In the genomic region with DNA sequence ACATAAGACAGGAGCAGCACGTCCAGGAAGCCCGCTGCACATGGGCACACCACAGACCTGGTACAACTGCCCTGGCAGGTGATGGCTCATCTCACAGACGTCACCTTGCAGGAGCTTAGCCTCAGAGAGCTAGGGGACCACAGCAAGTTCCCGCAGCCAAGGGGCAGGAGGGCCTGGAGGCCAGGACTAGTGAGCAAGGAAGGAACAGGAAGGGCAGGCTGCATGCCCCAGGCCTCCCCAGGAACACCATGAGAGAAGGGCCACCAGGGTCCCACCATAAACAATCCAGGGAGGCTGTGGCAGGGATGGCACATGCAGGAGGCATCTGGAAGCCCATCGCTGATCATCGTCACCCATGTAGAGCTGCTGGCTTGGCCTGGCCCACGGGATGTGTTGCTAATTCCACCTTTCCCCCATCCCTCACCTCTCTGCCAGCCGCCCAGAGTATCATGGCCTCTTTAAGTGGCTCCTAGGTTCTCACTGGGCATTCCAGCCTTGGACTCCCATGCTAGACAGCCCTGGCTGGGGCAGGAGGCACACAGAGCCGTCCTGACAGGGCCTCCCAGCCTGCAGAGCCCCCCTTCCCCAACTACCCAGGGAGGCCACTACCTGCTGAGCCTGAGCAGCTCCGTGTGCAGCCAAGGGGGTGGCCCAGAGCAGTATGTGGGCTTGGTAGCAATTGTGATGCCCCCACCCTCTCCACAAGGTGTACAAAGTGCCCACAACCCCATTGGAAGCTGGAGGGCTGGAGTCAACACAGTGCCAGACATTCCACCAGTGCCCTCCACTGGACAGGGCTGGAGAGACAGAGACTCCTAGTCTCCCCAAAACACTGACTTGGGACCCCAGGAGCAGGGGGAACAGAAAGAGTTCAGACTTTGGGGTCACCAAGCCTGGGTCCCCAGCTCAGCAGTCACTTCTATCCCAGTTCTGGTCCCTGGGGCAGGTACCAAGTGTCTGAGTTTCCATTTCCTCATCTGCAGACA, we compare ENCODE assay signal across 19 cellular contexts. TPM values are rescaled to one million over a fixed set of nuclear protein-coding genes. Genes with fewer than 3 reads are reported as not detected.
DNase-seq lines count a peak whose midpoint lies in the region; ATAC-seq, FAIRE-seq and TF ChIP-seq lines count a peak whose summit lies in the region.
"Had no signal": no experiment of that assay in that cellular context is flagged by ENCODE, and none has a peak within 500 bp of the region (broad histone marks: within the 10 kb centered on the region; RNA-seq: fewer than 3 reads in every experiment).

No MANE protein-coding gene starts in this region.

- no peak overlapping the region for H2AK5ac ChIP-seq in H1 (ENCODE audit: low read depth, low read length)

- WGBS in H1 (ENCODE audit: extremely low coverage in 1 of 2, insufficient coverage in 1 of 2, insufficient read length in 1 of 2, insufficient replicate concordance in 2 of 2, low coverage in 1 of 2, low lambda C conversion rate in 2 of 2, missing lambda C conversion rate in 1 of 2), 2 experiments, result 89% methylated on average over 10 of the region's 10 CpGs; no CpG with 5 or more reads in 1 of the 2 experiments
- 88% methylated on average over 10 of the region's 10 CpGs; no CpG with 5 or more reads in 1 of the 2 donors for WGBS in transverse colon (ENCODE audit: low coverage in 1 of 2), 2 donors

- no peak overlapping the region for H3K9ac ChIP-seq in H1 (replicated peaks in 1 of 4; ENCODE audit: extremely low read depth in 1 of 4, low read depth in 3 of 4, low read length in 3 of 4)

- H4K5ac ChIP-seq in H1 (ENCODE audit: insufficient read length, low read depth, low read length), result no peak overlapping the region

- CTCF ChIA-PET in H1 (lab: Charles Lee; ENCODE audit: partially characterized antibody), result interaction anchor here (0.7 to 5.6 kb wide), 19 partner anchors 13 to 335 kb away, joined by 3 to 23 read pairs (median 3); no protein-coding TSS in a partner anchor

- H3K4me2 ChIP-seq in H1 (ENCODE audit: insufficient read depth in 1 of 2, low read depth in 2 of 2, low read length in 2 of 2), result no peak overlapping the region

- no peaks in the 10 kb centered on the region for H3K79me2 ChIP-seq in H1 (ENCODE audit: control insufficient read depth in 1 of 2, insufficient read depth in 2 of 2, low read length in 2 of 2)

- H3K18ac ChIP-seq in H1 (ENCODE audit: extremely low read depth, low read length), result no peak overlapping the region; the same call in 1 of the 2 replicates

- H2BK20ac ChIP-seq in H1 (ENCODE audit: low read length), result no peak overlapping the region

- intact Hi-C loops in sciatic nerve (cut with DNase I), result no loop called here
- intact Hi-C loops in transverse colon (cut with DNase I; ENCODE audit: low total_unique reads), result no loop called here

- no peak overlapping the region for H2AFZ ChIP-seq in H1 (ENCODE audit: low read length)

- peak; percentile 59 to 75 for TF ChIP-seq RAD21 in H1 (IDR thresholded peaks at IDR 0.05 in 1 of 2, conservative IDR thresholded peaks at IDR 0.05 in 1 of 2; ENCODE audit: low read depth in 2 of 2, low read length in 2 of 2)

- no peak for TF ChIP-seq POLR2A in H1 (IDR thresholded peaks at IDR 0.05; ENCODE audit: control extremely low read depth in 1 of 2, low read depth in 2 of 2, low read length in 2 of 2)
- no peak for TF ChIP-seq POLR2A in transverse colon (IDR thresholded peaks at IDR 0.05)

- peaks cover 0 to 2% of the 10 kb centered on the region in 2 experiments for H4K20me1 ChIP-seq in H1 (replicated peaks in 1 of 2; ENCODE audit: control insufficient read depth in 1 of 2, insufficient read depth in 2 of 2, low read length in 2 of 2)

- in situ Hi-C loops in transverse colon (cut with MboI; ENCODE audit: low pct_ligation_motif_present in 1 of 4, low pct_unique_long_range_greater_than_20kb in 1 of 4, low sequenced_read_pairs in 3 of 4), result no loop called here

- no peaks in the 10 kb centered on the region; a peak in 1 of 7 replicates for H3K4me1 ChIP-seq in H1 (replicated peaks in 1 of 4; ENCODE audit: control insufficient read depth in 3 of 4, insufficient read depth in 4 of 4, low read length in 3 of 4)
- no peaks in the 10 kb centered on the region for H3K4me1 ChIP-seq in transverse colon
- H3K4me1 ChIP-seq: heart left ventricle had no signal

- H3K79me1 ChIP-seq in H1 (ENCODE audit: low read depth, low read length), result no peaks in the 10 kb centered on the region

- 0 out of 3 replicates have a peak, but pooled peaks have one; percentile 15 for TF ChIP-seq CTCF in GM12872 (IDR thresholded peaks at IDR 0.05; ENCODE audit: insufficient read depth, low read depth, low read length)
- TF ChIP-seq CTCF in H1 (IDR thresholded peaks at IDR 0.05; ENCODE audit: control extremely low read depth in 1 of 3, insufficient read depth in 1 of 3, low read depth in 1 of 3, low read length in 3 of 3), result peak; percentile 43 to 52 (median 46); a peak in 3 of 4 replicates
- TF ChIP-seq CTCF in transverse colon (IDR thresholded peaks at IDR 0.05), result no peak

- H3K4me3 ChIP-seq in H1 (ENCODE audit: extremely low read depth in 1 of 4, insufficient read depth in 2 of 4, low read depth in 3 of 4, low read length in 4 of 4) (no peak overlapping the region), transverse colon (no peak overlapping the region)
- H3K4me3 ChIP-seq: heart left ventricle, K562 had no signal

- peaks cover 2% of the 10 kb centered on the region; the same call in 1 of the 2 replicates for H3K23me2 ChIP-seq in H1 (ENCODE audit: low read depth, low read length)

- no peak for FAIRE-seq in H1 (lab: Jason Lieb, UNC)
- FAIRE-seq: K562 had no signal

- H3K23ac ChIP-seq in H1 (ENCODE audit: insufficient read length), result no peak overlapping the region

- H3K27ac ChIP-seq in H1 (ENCODE audit: low read depth, low read length), result no peak overlapping the region
- no peak overlapping the region for H3K27ac ChIP-seq in transverse colon
- H3K27ac ChIP-seq: heart left ventricle had no signal

- no peak overlapping the region for H2BK15ac ChIP-seq in H1 (ENCODE audit: low read length)

- no peak overlapping the region for H2BK12ac ChIP-seq in H1 (ENCODE audit: low read depth, low read length)

- H3K56ac ChIP-seq in H1 (replicated peaks; ENCODE audit: insufficient read length, low read depth, low read length), result no peak overlapping the region

- TF ChIP-seq EP300 in H1 (IDR thresholded peaks at IDR 0.05; ENCODE audit: borderline replicate concordance in 1 of 2, low read depth in 2 of 2, low read length in 2 of 2), result no peak
- TF ChIP-seq EP300 in transverse colon (IDR thresholded peaks at IDR 0.05; ENCODE audit: low read depth), result no peak

- no peaks in the 10 kb centered on the region for H3K36me3 ChIP-seq in H1 (ENCODE audit: control insufficient read depth in 2 of 4, insufficient read depth in 4 of 4, low read length in 3 of 4)
- no peaks in the 10 kb centered on the region for H3K36me3 ChIP-seq in transverse colon
- H3K36me3 ChIP-seq: heart left ventricle had no signal

- no peak overlapping the region for H2BK5ac ChIP-seq in H1 (ENCODE audit: low read depth, low read length)

- H3K9me3 ChIP-seq in H1 (ENCODE audit: insufficient read depth in 2 of 2, low read depth in 1 of 2, low read length in 1 of 2) (no peaks in the 10 kb centered on the region), transverse colon (no peaks in the 10 kb centered on the region)
- H3K9me3 ChIP-seq: heart left ventricle had no signal

- no peak overlapping the region for H2BK120ac ChIP-seq in H1 (replicated peaks; ENCODE audit: low read depth, low read length)

- H4K8ac ChIP-seq in H1 (ENCODE audit: extremely low read depth, insufficient read depth, low read length), result no peak overlapping the region

- H4K91ac ChIP-seq in H1 (replicated peaks; ENCODE audit: insufficient read length, low read length), result no peak overlapping the region

- H3K14ac ChIP-seq in H1 (ENCODE audit: insufficient read length), result no peak overlapping the region

- DNase-seq in H1 (ENCODE audit: low read depth in 1 of 2, low spot score in 2 of 2), result no peak
- DNase-seq in sciatic nerve (ENCODE audit: low spot score), result peak; percentile 44
- DNase-seq in transverse colon, result no peak
- DNase-seq: activated CD4-positive, alpha-beta memory T cell treated with anti-CD3 and anti-CD28 coated beads, Interleukin-2, amount 10 ng/mL, durations not matched to agents 7 days and 5 days; activated naive CD8-positive, alpha-beta T cell treated with anti-CD3 and anti-CD28 coated beads, Interleukin-2, amount 10 ng/mL, durations not matched to agents 7 days and 5 days; activated T-cell treated with anti-CD3 and anti-CD28 coated beads, Interleukin-2, amount 50 U/mL, for 72 hours; endodermal cell; heart left ventricle; NCI-H2029; NCI-H446; SHP77; stimulated activated naive CD4-positive, alpha-beta T cell; trophoblast cell had no signal

- no peak overlapping the region for H3K4ac ChIP-seq in H1 (replicated peaks; ENCODE audit: insufficient read length, low read depth, low read length)

- peak; percentile 3 for ATAC-seq in HG02798 (IDR thresholded peaks at IDR 0.05; ENCODE audit: poor library complexity, unreplicated experiment)
- no peak for ATAC-seq in sciatic nerve
- ATAC-seq in GM21723 (IDR thresholded peaks at IDR 0.05; ENCODE audit: unreplicated experiment), result no peak
- ATAC-seq in GM21423 (IDR thresholded peaks at IDR 0.05; ENCODE audit: unreplicated experiment), result no peak
- ATAC-seq: K562 had no signal

- POLR2A ChIA-PET in H1 (lab: Charles Lee; ENCODE audit: partially characterized antibody), result interaction anchor here (1.1 kb wide), 1 partner anchor 12 kb away, joined by 3 read pairs; no protein-coding TSS in a partner anchor

- H3K27me3 ChIP-seq in H1 (replicated peaks in 1 of 4; ENCODE audit: control insufficient read depth in 3 of 4, extremely low read depth in 1 of 4, insufficient read depth in 3 of 4, low read length in 3 of 4) (no peaks in the 10 kb centered on the region), transverse colon (no peaks in the 10 kb centered on the region)

TF ChIP-seq in H1, 55 proteins besides CTCF, POLR2A, EP300 and RAD21 (continues in another document):
- TF ChIP-seq POLR2AphosphoS5 (IDR thresholded peaks at IDR 0.05; ENCODE audit: low read depth, low read length) (no peak), SIX5 (IDR thresholded peaks at IDR 0.05; ENCODE audit: low read depth, low read length) (no peak), ASH2L (IDR thresholded peaks at IDR 0.05; ENCODE audit: low read length) (no peak), TBP (IDR thresholded peaks at IDR 0.05; ENCODE audit: low read depth, low read length) (no peak), POU5F1 (IDR thresholded peaks at IDR 0.05; ENCODE audit: low read depth, low read length) (no peak)

RNA-seq across cellular contexts. Expression of a gene that starts 35.5 kb away (rescaled TPM):
- total RNA-seq in H1 (2021; fragmentation: NEBNext Ultra II Directional; extraction: Animal tissue kit (Norgen Biotek cat#: 25700)), result 0.15 and 0.22 TPM in 2 replicates
- 0.30 and 0.31 TPM in 2 replicates for polyA plus RNA-seq in H1 (2011; rRNA removed)
- 0.21 TPM for polyA plus RNA-seq in H1 (2011; cell fraction: cytosol; rRNA removed)
- polyA plus RNA-seq in H1 (2011; cell fraction: nucleus; rRNA removed), result 0.34 TPM
- polyA plus RNA-seq in H1 (2012, experiment 1 of 2), result 0.24 to 0.65 TPM (median 0.29 TPM) in 4 replicates
- polyA plus RNA-seq in H1 (2012, experiment 2 of 2), result 0.18 TPM
- 0.32 TPM for polyA plus RNA-seq in H1 (2013, experiment 1 of 2)
- polyA plus RNA-seq in H1 (2013, experiment 2 of 2), result 0.39 TPM
- 0.88 and 1.3 TPM in 2 replicates for polyA minus RNA-seq in H1 (2011; rRNA and poly(A)+ RNA removed)
- polyA minus RNA-seq in H1 (2011; cell fraction: cytosol; rRNA and poly(A)+ RNA removed), result 0.37 TPM
- polyA minus RNA-seq in H1 (2011; cell fraction: nucleus; rRNA and poly(A)+ RNA removed), result 2.6 TPM
- total RNA-seq in sciatic nerve (15.4 TPM), transverse colon (1 to 10 TPM in 2 of 4 donors, under 1 TPM in 2; 0.40 to 1.9 (median 1.00) TPM)
- total RNA-seq: activated CD4-positive, alpha-beta memory T cell treated with anti-CD3 and anti-CD28 coated beads, Interleukin-2, amount 10 ng/mL, durations not matched to agents 7 days and 5 days; activated naive CD8-positive, alpha-beta T cell treated with anti-CD3 and anti-CD28 coated beads, Interleukin-2, amount 10 ng/mL, durations not matched to agents 7 days and 5 days; activated T-cell treated with anti-CD3 and anti-CD28 coated beads, Interleukin-2, amount 50 U/mL, for 72 hours; lung microvascular endothelial cell had no signal

Comparison
In these comparisons a context has a peak if more than half of its experiments do, and no peak if none do; other contexts are left out.
1. CTCF ChIP-seq: peak in GM12872 (single experiment) and H1 (3 of 3); none in transverse colon (0 of 5).